ENCODE assay signal across 18 cellular contexts in the genomic region with DNA sequence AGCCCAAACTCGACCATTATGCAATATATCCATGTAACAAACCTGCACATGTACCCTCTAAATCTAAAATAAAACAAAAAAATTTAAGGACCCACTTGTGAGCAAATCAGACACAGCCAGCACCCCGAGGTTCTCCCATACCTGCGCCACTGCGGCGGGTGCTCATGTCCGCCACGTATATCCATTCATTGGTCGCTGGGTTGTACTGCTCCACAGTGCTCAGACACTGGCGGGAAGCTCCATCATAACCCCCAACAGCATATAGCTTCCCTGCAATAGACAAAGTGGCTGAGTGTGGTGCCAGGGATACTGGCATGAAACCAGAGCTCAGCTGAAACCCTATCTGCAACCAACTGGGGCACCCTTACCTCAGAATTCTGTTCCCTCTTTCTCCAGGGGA.
DNase-seq lines count a peak whose midpoint lies in the region; ATAC-seq and TF ChIP-seq lines count a peak whose summit lies in the region.
"Had no signal": no experiment of that assay in that cellular context is flagged by ENCODE, and none has a peak within 500 bp of the region (broad histone marks: within the 10 kb centered on the region; RNA-seq: fewer than 3 reads in every experiment).

No MANE protein-coding gene starts in this region.

- TF ChIP-seq POLR2A in esophagus muscularis mucosa (IDR thresholded peaks at IDR 0.05; ENCODE audit: low read depth) = no peak

- no peaks in the 10 kb centered on the region for H3K27me3 ChIP-seq in esophagus muscularis mucosa
- H3K27me3 ChIP-seq in neural cell (ENCODE audit: insufficient read depth, low read depth, low read length) = no peaks in the 10 kb centered on the region
- H3K27me3 ChIP-seq in smooth muscle cell (ENCODE audit: low read depth) = no peaks in the 10 kb centered on the region
- H3K27me3 ChIP-seq: BLaER1 treated with 17β-estradiol and CSF1 and Interleukin-3, amounts not matched to agents 10 nM and 100 nM had no signal

- peak; percentile 48 for DNase-seq in activated CD4-positive, alpha-beta T cell treated with anti-CD3 and anti-CD28 coated beads, Interleukin-2, amount 10 ng/mL, durations not matched to agents 24 days and 14 days
- DNase-seq in activated CD4-positive, alpha-beta T cell treated with anti-CD3 and anti-CD28 coated beads for 36 hours = no peak
- DNase-seq in esophagus muscularis mucosa (ENCODE audit: extremely low spot score) (peak; percentile 87), midbrain (lab: John Stamatoyannopoulos, UW) (no peak), smooth muscle cell (lab: John Stamatoyannopoulos, UW; ENCODE audit: unreplicated experiment) (no peak)
- DNase-seq: AML-193; Caco-2; Calu3; CD4-positive, alpha-beta T cell; CD8-positive, alpha-beta T cell; DMS79 treated with DMSO at 0.1 percent for 48 hours; GF-D8 had no signal

- intact Hi-C loops in activated CD4-positive, alpha-beta T cell treated with anti-CD3 and anti-CD28 coated beads, Interleukin-2, amount 10 ng/mL, durations not matched to agents 24 days and 14 days (cut with micrococcal nuclease) = no loop called here
- intact Hi-C loops in activated CD4-positive, alpha-beta T cell treated with anti-CD3 and anti-CD28 coated beads for 36 hours (cut with DNase I, micrococcal nuclease) = loop anchor here in 1 of 2 experiments (10.0 kb wide), 1 partner anchor 501 kb away; a partner anchor contains a TSS
- intact Hi-C loops in esophagus muscularis mucosa (cut with DNase I) = no loop called here

- POLR2A ChIA-PET in activated CD4-positive, alpha-beta T cell treated with anti-CD3 and anti-CD28 coated beads for 36 hours (lab: Charles Lee) = no interaction called here

- no peak for ATAC-seq in activated CD4-positive, alpha-beta T cell treated with anti-CD3 and anti-CD28 coated beads for 36 hours
- ATAC-seq: A549; CD8-positive, alpha-beta T cell had no signal

- H3K9me2 ChIP-seq in neural cell (ENCODE audit: insufficient read depth, low read length) = no peaks in the 10 kb centered on the region

- H3K27ac ChIP-seq in esophagus muscularis mucosa (replicated peaks in 1 of 4) (no peak overlapping the region), neural cell (ENCODE audit: low read length) (peak overlapping the region; percentile 82), smooth muscle cell (ENCODE audit: low read depth) (no peak overlapping the region)
- H3K27ac ChIP-seq: 22Rv1; A549; BLaER1 treated with 17β-estradiol and CSF1 and Interleukin-3, amounts not matched to agents 10 nM and 100 nM; C4-2B had no signal

- WGBS in esophagus muscularis mucosa = 91% methylated on average over 9 of the region's 9 CpGs
- WGBS in smooth muscle cell (ENCODE audit: low lambda C conversion rate) = 98% methylated on average over 9 of the region's 9 CpGs

- H2AFZ ChIP-seq in neural cell (ENCODE audit: low read depth, low read length) (no peak overlapping the region), smooth muscle cell (ENCODE audit: low read depth) (no peak overlapping the region)

- H3K4me1 ChIP-seq in esophagus muscularis mucosa (peaks cover 7 to 19% (median 14%) of the 10 kb centered on the region in 4 donors), smooth muscle cell (ENCODE audit: low read depth) (peaks cover 17% of the 10 kb centered on the region)
- H3K4me1 ChIP-seq: A549; BLaER1 treated with 17β-estradiol and CSF1 and Interleukin-3, amounts not matched to agents 10 nM and 100 nM; Caco-2 had no signal

- no peak overlapping the region for H3K4me3 Mint-ChIP-seq in activated CD4-positive, alpha-beta T cell treated with anti-CD3 and anti-CD28 coated beads, Interleukin-2, amount 10 ng/mL, durations not matched to agents 24 days and 14 days
- no peak overlapping the region for H3K4me3 Mint-ChIP-seq in activated CD4-positive, alpha-beta T cell treated with anti-CD3 and anti-CD28 coated beads for 36 hours
- H3K4me3 Mint-ChIP-seq: B cell; CD4-positive, alpha-beta T cell; CD8-positive, alpha-beta T cell had no signal

- H3K9me3 ChIP-seq in esophagus muscularis mucosa = no peaks in the 10 kb centered on the region
- H3K9me3 ChIP-seq in neural cell (ENCODE audit: low read length) = peaks cover 3% of the 10 kb centered on the region
- H3K9me3 ChIP-seq in smooth muscle cell (replicated peaks; ENCODE audit: low read depth) = no peaks in the 10 kb centered on the region

- no peaks in the 10 kb centered on the region for H3K36me3 Mint-ChIP-seq in activated CD4-positive, alpha-beta T cell treated with anti-CD3 and anti-CD28 coated beads, Interleukin-2, amount 10 ng/mL, durations not matched to agents 24 days and 14 days (ENCODE audit: low read depth)
- peaks cover 5% of the 10 kb centered on the region for H3K36me3 Mint-ChIP-seq in activated CD4-positive, alpha-beta T cell treated with anti-CD3 and anti-CD28 coated beads for 36 hours (ENCODE audit: low read depth)

- H3K4me2 ChIP-seq in neural cell (ENCODE audit: low read length) (no peak overlapping the region), smooth muscle cell (no peak overlapping the region)
- H3K4me2 ChIP-seq: A549; BLaER1 treated with 17β-estradiol and CSF1 and Interleukin-3, amounts not matched to agents 10 nM and 100 nM had no signal

- H3K4me1 Mint-ChIP-seq in activated CD4-positive, alpha-beta T cell treated with anti-CD3 and anti-CD28 coated beads, Interleukin-2, amount 10 ng/mL, durations not matched to agents 24 days and 14 days = no peaks in the 10 kb centered on the region
- no peaks in the 10 kb centered on the region for H3K4me1 Mint-ChIP-seq in activated CD4-positive, alpha-beta T cell treated with anti-CD3 and anti-CD28 coated beads for 36 hours
- H3K4me1 Mint-ChIP-seq: B cell had no signal

- TF ChIP-seq CTCF in esophagus muscularis mucosa (IDR thresholded peaks at IDR 0.05) = no peak
- TF ChIP-seq CTCF in neural cell (IDR thresholded peaks at IDR 0.05; ENCODE audit: poor library complexity, severe bottlenecking) = no peak
- no peak for TF ChIP-seq CTCF in smooth muscle cell (IDR thresholded peaks at IDR 0.05; ENCODE audit: borderline replicate concordance, insufficient read depth, poor library complexity, severe bottlenecking)

- TF ChIP-seq RAD21 in neural cell (conservative IDR thresholded peaks at IDR 0.05) = no peak

- no peaks in the 10 kb centered on the region for H3K9me3 Mint-ChIP-seq in activated CD4-positive, alpha-beta T cell treated with anti-CD3 and anti-CD28 coated beads, Interleukin-2, amount 10 ng/mL, durations not matched to agents 24 days and 14 days
- no peaks in the 10 kb centered on the region for H3K9me3 Mint-ChIP-seq in activated CD4-positive, alpha-beta T cell treated with anti-CD3 and anti-CD28 coated beads for 36 hours (ENCODE audit: low read depth)
- H3K9me3 Mint-ChIP-seq: CD4-positive, alpha-beta T cell; CD8-positive, alpha-beta T cell had no signal

- H3F3A ChIP-seq in neural cell (ENCODE audit: insufficient read depth, low read length, poor library complexity, severe bottlenecking) = no peaks in the 10 kb centered on the region
- H3F3A ChIP-seq in smooth muscle cell (ENCODE audit: low read depth) = no peaks in the 10 kb centered on the region

- H4K20me1 ChIP-seq in neural cell (ENCODE audit: insufficient read depth) (no peaks in the 10 kb centered on the region), smooth muscle cell (ENCODE audit: low read depth) (no peaks in the 10 kb centered on the region)
- H4K20me1 ChIP-seq: BLaER1 treated with 17β-estradiol and CSF1 and Interleukin-3, amounts not matched to agents 10 nM and 100 nM had no signal

- CTCF ChIA-PET in activated CD4-positive, alpha-beta T cell treated with anti-CD3 and anti-CD28 coated beads for 36 hours (lab: Charles Lee) = interaction anchor here (0.5 to 2.1 kb wide), 6 partner anchors 14 to 435 kb away, joined by 3 to 11 read pairs (median 5); no protein-coding TSS in a partner anchor

- H3K9ac ChIP-seq in neural cell (ENCODE audit: low read length) = no peak overlapping the region
- no peak overlapping the region for H3K9ac ChIP-seq in smooth muscle cell (ENCODE audit: low read depth)
- H3K9ac ChIP-seq: BLaER1 treated with 17β-estradiol and CSF1 and Interleukin-3, amounts not matched to agents 10 nM and 100 nM had no signal

- no peak overlapping the region for H3K27ac Mint-ChIP-seq in activated CD4-positive, alpha-beta T cell treated with anti-CD3 and anti-CD28 coated beads, Interleukin-2, amount 10 ng/mL, durations not matched to agents 24 days and 14 days
- no peak overlapping the region for H3K27ac Mint-ChIP-seq in activated CD4-positive, alpha-beta T cell treated with anti-CD3 and anti-CD28 coated beads for 36 hours
- H3K27ac Mint-ChIP-seq: B cell; CD4-positive, alpha-beta T cell; CD8-positive, alpha-beta T cell had no signal

- H3K4me3 ChIP-seq in esophagus muscularis mucosa = no peak overlapping the region
- no peak overlapping the region for H3K4me3 ChIP-seq in neural cell (ENCODE audit: low read length)
- no peak overlapping the region for H3K4me3 ChIP-seq in smooth muscle cell
- H3K4me3 ChIP-seq: A549; BLaER1 treated with 17β-estradiol and CSF1 and Interleukin-3, amounts not matched to agents 10 nM and 100 nM had no signal

- no peaks in the 10 kb centered on the region for H3K27me3 Mint-ChIP-seq in activated CD4-positive, alpha-beta T cell treated with anti-CD3 and anti-CD28 coated beads, Interleukin-2, amount 10 ng/mL, durations not matched to agents 24 days and 14 days
- H3K27me3 Mint-ChIP-seq in activated CD4-positive, alpha-beta T cell treated with anti-CD3 and anti-CD28 coated beads for 36 hours = no peaks in the 10 kb centered on the region
- H3K27me3 Mint-ChIP-seq: B cell; CD4-positive, alpha-beta T cell had no signal

- TF ChIP-seq EP300 in esophagus muscularis mucosa (IDR thresholded peaks at IDR 0.05) (no peak), neural cell (conservative IDR thresholded peaks at IDR 0.05; ENCODE audit: poor library complexity, severe bottlenecking) (no peak)

- H3K79me2 ChIP-seq in neural cell (replicated peaks; ENCODE audit: insufficient read depth, low read length) (no peaks in the 10 kb centered on the region), smooth muscle cell (ENCODE audit: low read depth) (no peaks in the 10 kb centered on the region)

- H3K36me3 ChIP-seq in esophagus muscularis mucosa (peaks cover 0 to 25% (median 9%) of the 10 kb centered on the region in 4 donors), neural cell (ENCODE audit: insufficient read depth, low read length) (peaks cover 10% of the 10 kb centered on the region), smooth muscle cell (ENCODE audit: low read depth) (no peaks in the 10 kb centered on the region)

TF ChIP-seq in neural cell, 6 proteins besides CTCF, POLR2A, EP300 and RAD21 (continues in another document):
- TF ChIP-seq POLR2AphosphoS5 (IDR thresholded peaks at IDR 0.05) = no peak
- no peak for TF ChIP-seq MXI1 (conservative IDR thresholded peaks at IDR 0.05; ENCODE audit: poor library complexity, severe bottlenecking)

Comparison
In these comparisons a context has a peak if more than half of its experiments do, and no peak if none do; other contexts are left out.
1. DNase-seq: peak in activated CD4-positive, alpha-beta T cell treated with anti-CD3 and anti-CD28 coated beads, Interleukin-2, amount 10 ng/mL, durations not matched to agents 24 days and 14 days (single experiment) and esophagus muscularis mucosa (single experiment); none in activated CD4-positive, alpha-beta T cell treated with anti-CD3 and anti-CD28 coated beads for 36 hours (single experiment), midbrain (single experiment) and smooth muscle cell (single experiment).